8 cellular contexts compared by ENCODE assay signal in genomic region chr1:208652300-208653160, GRCh38.
DNase-seq lines count a peak whose midpoint lies in the region; TF ChIP-seq lines count a peak whose summit lies in the region.
"Had no signal": no experiment of that assay in that cellular context is flagged by ENCODE, and none has a peak within 500 bp of the region (broad histone marks: within the 10 kb centered on the region; RNA-seq: fewer than 3 reads in every experiment).

No MANE protein-coding gene starts in this region.

- H3K9me3 Mint-ChIP-seq in MCF 10A (ENCODE audit: unreplicated experiment): no peaks in the 10 kb centered on the region
- H3K9me3 Mint-ChIP-seq: effector memory CD8-positive, alpha-beta T cell had no signal

- peaks cover 13% of the 10 kb centered on the region for H3K4me1 Mint-ChIP-seq in MCF 10A (ENCODE audit: insufficient read depth, unreplicated experiment)

- TF ChIP-seq CTCF in GM12864 (IDR thresholded peaks at IDR 0.05; ENCODE audit: low read depth, low read length, missing control alignments) (peak; percentile 86), RWPE1 (conservative IDR thresholded peaks at IDR 0.05; ENCODE audit: low read depth) (peak; percentile 90), MCF 10A (IDR thresholded peaks at IDR 0.05; ENCODE audit: unreplicated experiment) (peak; percentile 98)

- no peak overlapping the region for H3K27ac ChIP-seq in RWPE1

- DNase-seq in GM12864 (ENCODE audit: low read depth) (peak; percentile 22), HCEC 1CT (peak; percentile 73), MV-4-11 (lab: John Stamatoyannopoulos, UW) (peak; percentile 39), RWPE1 (ENCODE audit: low spot score) (peak; percentile 70), MCF 10A (ENCODE audit: unreplicated experiment) (peak; percentile 83), islet precursor cell (peak; percentile 78)
- DNase-seq in stimulated activated CD4-positive, alpha-beta T cell treated with anti-CD3 and anti-CD28 coated beads, Interleukin-1b, Interleukin-23, amount 100 ng/mL, for 48 hours: peak; percentile 26

- H3K4me3 Mint-ChIP-seq in MCF 10A (ENCODE audit: unreplicated experiment): no peak overlapping the region
- H3K4me3 Mint-ChIP-seq: effector memory CD8-positive, alpha-beta T cell had no signal

- no peak overlapping the region for H3K4me3 ChIP-seq in GM12864 (ENCODE audit: low read depth, low read length)

- BruUV-seq in MCF 10A (replicated peaks; lab: Mats Ljungman, UMichigan): no TSS peak

- intact Hi-C loops in MCF 10A (cut with micrococcal nuclease): loop anchor here (1.0 to 5.0 kb wide), 12 partner anchors 155 to 915 kb away; no protein-coding TSS in a partner anchor

- POLR2A ChIA-PET in RWPE1 (lab: Yijun Ruan, JAX; ENCODE audit: low non-redundant PET): no interaction called here
- POLR2A ChIA-PET in MCF 10A (lab: Yijun Ruan, JAX): interaction anchor here (0.7 to 1.4 kb wide), 8 partner anchors 9 to 837 kb away, joined by 3 to 5 read pairs (median 3); no protein-coding TSS in a partner anchor

- H3K27ac Mint-ChIP-seq in MCF 10A (ENCODE audit: low read depth, unreplicated experiment): no peak overlapping the region
- H3K27ac Mint-ChIP-seq: effector memory CD8-positive, alpha-beta T cell had no signal

- no peaks in the 10 kb centered on the region for H3K36me3 Mint-ChIP-seq in MCF 10A (ENCODE audit: insufficient read depth, unreplicated experiment)

- CTCF ChIA-PET in RWPE1 (lab: Yijun Ruan, JAX) (interaction anchor here (0.6 to 1.6 kb wide), 13 partner anchors 10 to 837 kb away, joined by 3 to 11 read pairs (median 4); no protein-coding TSS in a partner anchor), MCF 10A (lab: Yijun Ruan, JAX) (interaction anchor here (0.5 to 5.9 kb wide), 132 partner anchors 10 to 915 kb away, joined by 3 to 215 read pairs (median 4); partner anchors contain the start of gene PLXNA2)

- H3K27me3 Mint-ChIP-seq in MCF 10A (ENCODE audit: insufficient read depth, unreplicated experiment): peaks cover 21% of the 10 kb centered on the region

Comparison
In these comparisons a context has a peak if more than half of its experiments do, and no peak if none do; other contexts are left out.
1. DNase-seq: peak in every context shown above with its lines; median percentile 83 in MCF 10A; 78 in islet precursor cell; 73 in HCEC 1CT; 70 in RWPE1; 39 in MV-4-11; 26 in stimulated activated CD4-positive, alpha-beta T cell treated with anti-CD3 and anti-CD28 coated beads, Interleukin-1b, Interleukin-23, amount 100 ng/mL, for 48 hours; 22 in GM12864.